In genomic region chr7:18361756-18362155, GRCh38 we compare ENCODE assay signal across 10 cellular contexts.
DNase-seq lines count a peak whose midpoint lies in the region; TF ChIP-seq lines count a peak whose summit lies in the region.
"Had no signal": no experiment of that assay in that cellular context is flagged by ENCODE, and none has a peak within 500 bp of the region (broad histone marks: within the 10 kb centered on the region; RNA-seq: fewer than 3 reads in every experiment).

No MANE protein-coding gene starts in this region.

- no peak overlapping the region for H3K56ac ChIP-seq in H9 (ENCODE audit: insufficient read length, low read depth, low read length)

- no peak overlapping the region; a peak in 2 of 7 replicates for H3K27ac Mint-ChIP-seq in H9

- H3K23ac ChIP-seq in H9 (ENCODE audit: insufficient read length, low read depth, low read length), result no peak overlapping the region

- H3K4me3 ChIP-seq in epithelial cell of proximal tubule (ENCODE audit: low read depth, low read length), result no peak overlapping the region
- H3K4me3 ChIP-seq in ovary, result no peak overlapping the region
- H3K4me3 ChIP-seq: thoracic aorta had no signal

- H3K27ac ChIP-seq in H9 (ENCODE audit: insufficient read length, low read depth, low read length) (no peak overlapping the region), ovary (no peak overlapping the region)
- H3K27ac ChIP-seq: KMS-11, thoracic aorta had no signal

- H2BK20ac ChIP-seq in H9 (ENCODE audit: low read depth, low read length, poor library complexity, severe bottlenecking), result no peak overlapping the region

- 0 out of 7 replicates have a peak, but pooled peaks cover 0 to 1% (median 0%) of the 10 kb centered on the region in 3 experiments for H3K36me3 Mint-ChIP-seq in H9 (ENCODE audit: insufficient read depth in 1 of 3, low read depth in 3 of 3)

- H3K36me3 ChIP-seq in ovary, result no peaks in the 10 kb centered on the region
- H3K36me3 ChIP-seq: thoracic aorta had no signal

- H3T11ph ChIP-seq in H9 (ENCODE audit: low read length), result no peak overlapping the region

- H4K8ac ChIP-seq in H9 (replicated peaks; ENCODE audit: insufficient read length, low read depth, low read length), result no peak overlapping the region

- H3K14ac ChIP-seq in H9 (ENCODE audit: insufficient read depth, low read length), result no peak overlapping the region

- H4K5ac ChIP-seq in H9 (ENCODE audit: insufficient read length, low read depth, low read length), result no peak overlapping the region

- H3K9ac ChIP-seq in H9 (ENCODE audit: extremely low read depth, insufficient read length, low read length), result no peak overlapping the region
- H3K9ac ChIP-seq: KMS-11 had no signal

- no peak overlapping the region for H2BK5ac ChIP-seq in H9 (ENCODE audit: insufficient read length, low read length)

- no peak overlapping the region for H3K4ac ChIP-seq in H9 (ENCODE audit: low read depth, low read length)

- H3K27me3 Mint-ChIP-seq in H9 (ENCODE audit: low read depth), result no peaks in the 10 kb centered on the region

- DNase-seq in H9 (peak; percentile 80), NCI-H82 treated with DMSO at 0.1 percent for 48 hours (lab: John Stamatoyannopoulos, UW; ENCODE audit: unreplicated experiment) (peak; percentile 13), epithelial cell of proximal tubule (ENCODE audit: low read depth) (peak; percentile 61), ovary (peak; percentile 26 to 63 (median 36)), activated T-cell treated with anti-CD3 and anti-CD28 coated beads for 4 hours (no peak), occipital lobe (lab: John Stamatoyannopoulos, UW) (no peak), hypothalamus (lab: John Stamatoyannopoulos, UW) (no peak), cerebellum (ENCODE audit: low spot score) (no peak)

- H3K23me2 ChIP-seq in H9 (ENCODE audit: insufficient read length, low read depth, low read length, poor library complexity, severe bottlenecking), result no peaks in the 10 kb centered on the region

- no peak overlapping the region for H2AK5ac ChIP-seq in H9 (ENCODE audit: insufficient read length, low read length)

- H3K4me2 ChIP-seq in H9 (ENCODE audit: insufficient read depth, insufficient read length, low read length), result no peak overlapping the region
- H3K4me2 ChIP-seq: KMS-11 had no signal

- WGBS in H9 (ENCODE audit: extremely low coverage, insufficient read length, low lambda C conversion rate), result no CpG with 5 or more reads among the region's 4 CpGs
- 12 to 24% (median 21%) methylated on average over 4 of the region's 4 CpGs for WGBS in ovary, 3 donors

- H2BK120ac ChIP-seq in H9 (ENCODE audit: low read depth, low read length, poor library complexity, severe bottlenecking), result no peak overlapping the region

- peaks cover 32 to 39% of the 10 kb centered on the region in 2 experiments for H3K4me1 Mint-ChIP-seq in H9

- H4K20me1 ChIP-seq in H9 (ENCODE audit: control insufficient read depth, insufficient read depth, insufficient read length), result no peaks in the 10 kb centered on the region

- H3K4me3 Mint-ChIP-seq in H9, result no peak overlapping the region

- peaks cover 5% of the 10 kb centered on the region; the same call in 1 of the 2 replicates for H3K4me1 ChIP-seq in H9 (ENCODE audit: insufficient read depth, low read length)
- H3K4me1 ChIP-seq in ovary (ENCODE audit: insufficient read depth), result no peaks in the 10 kb centered on the region

- no peaks in the 10 kb centered on the region for H3K27me3 ChIP-seq in H9 (ENCODE audit: insufficient read depth, low read length)
- H3K27me3 ChIP-seq in ovary, result no peaks in the 10 kb centered on the region

- TF ChIP-seq CTCF in H9 (conservative IDR thresholded peaks at IDR 0.05) (peak; percentile 55), epithelial cell of proximal tubule (conservative IDR thresholded peaks at IDR 0.05; ENCODE audit: low read depth, low read length) (peak; percentile 33), ovary (IDR thresholded peaks at IDR 0.05) (no peak)

- H3K9me3 ChIP-seq in H9 (ENCODE audit: control insufficient read depth, low read depth, low read length), result no peaks in the 10 kb centered on the region
- no peaks in the 10 kb centered on the region for H3K9me3 ChIP-seq in ovary
- H3K9me3 ChIP-seq: thoracic aorta had no signal

- H3K18ac ChIP-seq in H9 (ENCODE audit: insufficient read length, low read depth, low read length), result no peak overlapping the region

- no peak overlapping the region for H4K91ac ChIP-seq in H9 (ENCODE audit: insufficient read length, low read depth, low read length)

- intact Hi-C loops in ovary (cut with DNase I), result no loop called here

- no peak for TF ChIP-seq POLR2A in ovary (IDR thresholded peaks at IDR 0.05)

- H2BK12ac ChIP-seq in H9 (ENCODE audit: insufficient read length, low read depth, low read length), result no peak overlapping the region

- H2AFZ ChIP-seq in H9 (ENCODE audit: low read length), result no peak overlapping the region

- no peaks in the 10 kb centered on the region for H3K79me2 ChIP-seq in H9 (ENCODE audit: insufficient read depth, low read length)

- peaks cover 0 to 2% of the 10 kb centered on the region in 2 experiments; a peak in 1 of 5 replicates for H3K9me3 Mint-ChIP-seq in H9

- no peaks in the 10 kb centered on the region for H3K79me1 ChIP-seq in H9 (ENCODE audit: insufficient read depth, low read depth, low read length, poor library complexity, severe bottlenecking)

- no peak overlapping the region for H2BK15ac ChIP-seq in H9 (ENCODE audit: low read depth, low read length)

- no peak for TF ChIP-seq EP300 in ovary (IDR thresholded peaks at IDR 0.05)

Comparison
In these comparisons a context has a peak if more than half of its experiments do, and no peak if none do; other contexts are left out.
1. DNase-seq: peak in H9 (single experiment), NCI-H82 treated with DMSO at 0.1 percent for 48 hours (single experiment), epithelial cell of proximal tubule (single experiment) and ovary (5 of 5); none in activated T-cell treated with anti-CD3 and anti-CD28 coated beads for 4 hours (single experiment), occipital lobe (single experiment), hypothalamus (0 of 51) and cerebellum (single experiment).
2. CTCF ChIP-seq: peak in H9 (single experiment) and epithelial cell of proximal tubule (single experiment); none in ovary (0 of 3).